Comparison of ENCODE assay signal across 8 cellular contexts in the genomic region with DNA sequence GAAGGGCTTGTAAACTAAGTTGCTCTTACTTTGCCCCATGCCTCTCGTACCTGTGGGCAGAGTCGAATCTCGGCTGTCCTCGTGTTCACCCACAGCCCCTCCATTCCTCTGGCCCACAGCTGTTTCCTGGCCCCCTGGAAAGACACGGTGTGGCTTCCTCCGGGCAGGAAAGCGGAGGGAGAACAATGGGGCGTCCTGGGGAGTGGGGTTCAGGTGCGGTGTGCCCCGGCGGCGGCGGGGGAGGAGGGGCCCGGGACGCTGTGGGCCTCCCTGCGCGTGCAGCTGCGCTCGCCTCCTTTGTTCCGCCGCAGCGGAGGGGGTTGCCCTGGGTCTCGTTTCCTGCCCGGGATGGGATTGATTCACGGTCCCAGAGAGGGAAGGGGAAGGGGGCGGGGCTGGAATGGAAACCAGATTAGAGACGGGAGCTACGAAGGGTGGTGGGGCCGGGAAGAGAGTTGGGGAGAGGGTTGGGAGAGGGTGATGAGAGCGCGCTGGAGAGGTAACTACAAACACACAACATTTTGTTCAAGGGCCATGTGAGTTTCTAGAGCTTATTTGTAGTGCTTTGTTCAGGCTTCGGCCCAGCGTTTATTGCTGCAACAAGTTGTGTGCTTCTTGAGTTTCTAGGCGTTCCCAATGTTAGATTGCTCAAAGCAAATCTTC. TPM values are rescaled to one million over a fixed set of nuclear protein-coding genes. Genes with fewer than 3 reads are reported as not detected.
A peak's percentile ranks its signal among the peaks of the same experiment; 100 is the strongest.
DNase-seq lines count a peak whose midpoint lies in the region; ATAC-seq, FAIRE-seq and TF ChIP-seq lines count a peak whose summit lies in the region.

No MANE protein-coding gene starts in this region.

- peak overlapping the region; percentile 89 for H3K27ac Mint-ChIP-seq in astrocyte (ENCODE audit: unreplicated experiment)

- DNase-seq in ELR (ENCODE audit: low read depth) (peak; percentile 91), RPMI7951 (ENCODE audit: low read depth) (peak; percentile 82), astrocyte (ENCODE audit: low read depth) (peak; percentile 57), medulla oblongata (ENCODE audit: extremely low spot score) (no peak)

- peak overlapping the region; percentile 62 for H2AFZ ChIP-seq in astrocyte (ENCODE audit: low read depth, low read length)

- peak overlapping the region; percentile 92 for H3K27ac ChIP-seq in astrocyte (ENCODE audit: low read depth, low read length)

- H3K9me3 ChIP-seq in astrocyte (ENCODE audit: insufficient read depth, low read depth, low read length) (no peaks in the 10 kb centered on the region), skeletal muscle satellite cell (replicated peaks; ENCODE audit: low read length) (no peaks in the 10 kb centered on the region)

- H3K4me3 ChIP-seq in astrocyte (ENCODE audit: insufficient read depth, low read depth, low read length) (peak overlapping the region; percentile 81), iPS-11a (ENCODE audit: low read depth, low read length) (peak overlapping the region; percentile 82), skeletal muscle satellite cell (ENCODE audit: low read length) (peak overlapping the region; percentile 90)

- peak overlapping the region; percentile 87 for H3K4me3 Mint-ChIP-seq in astrocyte (ENCODE audit: unreplicated experiment)

- H3K4me1 ChIP-seq in astrocyte (ENCODE audit: insufficient read depth, low read length) (peaks cover 43% of the 10 kb centered on the region), skeletal muscle satellite cell (ENCODE audit: control insufficient read depth, insufficient read depth, low read length) (peaks cover 38% of the 10 kb centered on the region)

- TF ChIP-seq CTCF in astrocyte (IDR thresholded peaks at IDR 0.05; ENCODE audit: insufficient read depth, low read depth, low read length): no peak

- H3K4me2 ChIP-seq in astrocyte (ENCODE audit: low read length) (peak overlapping the region; percentile 98), skeletal muscle satellite cell (ENCODE audit: low read length) (peak overlapping the region; percentile 87)

- H3K27me3 ChIP-seq in astrocyte (ENCODE audit: insufficient read depth, low read length): no peaks in the 10 kb centered on the region
- H3K27me3 ChIP-seq in skeletal muscle satellite cell (ENCODE audit: control insufficient read depth, insufficient read depth, low read length): no peaks in the 10 kb centered on the region

- peaks cover 57% of the 10 kb centered on the region for H3K79me2 ChIP-seq in astrocyte (ENCODE audit: insufficient read depth, low read length)

- peaks cover 3% of the 10 kb centered on the region for H3K9me3 Mint-ChIP-seq in astrocyte (ENCODE audit: unreplicated experiment)

- H3K36me3 Mint-ChIP-seq in astrocyte (ENCODE audit: low read depth, unreplicated experiment): no peaks in the 10 kb centered on the region

- ATAC-seq in HG03095 (IDR thresholded peaks at IDR 0.05; ENCODE audit: unreplicated experiment) (peak; percentile 13), HG03457 (IDR thresholded peaks at IDR 0.05; ENCODE audit: unreplicated experiment) (no peak)

- no peak for FAIRE-seq in astrocyte (lab: Jason Lieb, UNC)

- peaks cover 41% of the 10 kb centered on the region for H3K4me1 Mint-ChIP-seq in astrocyte (ENCODE audit: low read depth, unreplicated experiment)

- H3K36me3 ChIP-seq in astrocyte (ENCODE audit: insufficient read depth, low read length) (peaks cover 2% of the 10 kb centered on the region), skeletal muscle satellite cell (ENCODE audit: insufficient read depth, low read length) (no peaks in the 10 kb centered on the region)

- H3K27me3 Mint-ChIP-seq in astrocyte (ENCODE audit: low read depth, unreplicated experiment): no peaks in the 10 kb centered on the region

- H3K9ac ChIP-seq in astrocyte (ENCODE audit: low read length) (peak overlapping the region; percentile 97), skeletal muscle satellite cell (ENCODE audit: low read depth, low read length) (peak overlapping the region; percentile 89)

- peaks cover 36% of the 10 kb centered on the region for H4K20me1 ChIP-seq in astrocyte (ENCODE audit: insufficient read depth, low read length)

RNA-seq across cellular contexts. Expression of gene MYO1B, which starts 0.8 kb away (rescaled TPM):
- 173 and 185 TPM in 2 replicates for total RNA-seq in RPMI7951 (2014; rRNA removed; shearing (Covaris generic))
- total RNA-seq in astrocyte: 95.7 TPM in 2 replicates
- total RNA-seq in skeletal muscle satellite cell (2012; rRNA removed): 193 and 194 TPM in 2 replicates
